In genomic region chr5:673837-674629, GRCh38 we compare ENCODE assay signal across 15 cellular contexts. TPM values are rescaled to one million over a fixed set of nuclear protein-coding genes. Genes with fewer than 3 reads are reported as not detected.
DNase-seq lines count a peak whose midpoint lies in the region; ATAC-seq, FAIRE-seq and TF ChIP-seq lines count a peak whose summit lies in the region.
"Had no signal": no experiment of that assay in that cellular context is flagged by ENCODE, and none has a peak within 500 bp of the region (broad histone marks: within the 10 kb centered on the region; RNA-seq: fewer than 3 reads in every experiment).

No MANE protein-coding gene starts in this region.

- H3K4me3 Mint-ChIP-seq in memory B cell (no peak overlapping the region), immature natural killer cell (no peak overlapping the region)

- peaks cover 9% of the 10 kb centered on the region for H3K27me3 Mint-ChIP-seq in memory B cell
- H3K27me3 Mint-ChIP-seq in immature natural killer cell (ENCODE audit: low read depth in 3 of 3), result peaks cover 2 to 8% (median 5%) of the 10 kb centered on the region in 3 donors

- FAIRE-seq in GM19239 (lab: Jason Lieb, UNC), result no peak

- no peak for TF ChIP-seq EP300 in upper lobe of left lung (IDR thresholded peaks at IDR 0.05)

- 70% methylated on average over 24 of the region's 27 CpGs; no CpG with 5 or more reads in 1 of the 2 donors for WGBS in upper lobe of left lung, 2 donors

- DNase-seq in activated effector memory CD4-positive, alpha-beta T cell treated with anti-CD3 and anti-CD28 coated beads, Interleukin-2, amount 50 U/mL, for 16 hours, result peak; percentile 62
- no peak for DNase-seq in activated effector memory CD4-positive, alpha-beta T cell treated with Interleukin-2 at 50 U/mL for 16 hours
- DNase-seq in dorsolateral prefrontal cortex (peak in 5 of 10 donors; percentile 31 to 59 (median 46)), memory B cell (ENCODE audit: low spot score in 2 of 2) (no peak), upper lobe of left lung (peak; percentile 18 to 73), immature natural killer cell (no peak), GM19239 (ENCODE audit: insufficient read length, low spot score) (no peak)
- DNase-seq: esophagus squamous epithelium, HCEC 1CT, islet precursor cell, T1000 had no signal

- TF ChIP-seq POLR2A in upper lobe of left lung (IDR thresholded peaks at IDR 0.05), result no peak

- no peak for TF ChIP-seq CTCF in dorsolateral prefrontal cortex (IDR thresholded peaks at IDR 0.05 in 54 of 56, conservative IDR thresholded peaks at IDR 0.05 in 2 of 56; ENCODE audit: low read depth in 1 of 56, partially characterized antibody in 56 of 56)
- no peak for TF ChIP-seq CTCF in upper lobe of left lung (IDR thresholded peaks at IDR 0.05)

- H3K36me3 Mint-ChIP-seq in memory B cell (no peaks in the 10 kb centered on the region), immature natural killer cell (no peaks in the 10 kb centered on the region)

- intact Hi-C loops in dorsolateral prefrontal cortex (cut with DNase I), result loop anchor here (2.0 to 5.0 kb wide), 3 partner anchors 19 to 218 kb away; partner anchors contain the start of genes BRD9 (in 1 of the 2), TPPP (in 1 of the 2), TRIP13 (in 1 of the 2) and ZDHHC11B (in 1 of the 2)

- H3K27me3 ChIP-seq in dorsolateral prefrontal cortex, result peaks cover 0 to 6% (median 0%) of the 10 kb centered on the region in 45 donors
- no peaks in the 10 kb centered on the region for H3K27me3 ChIP-seq in upper lobe of left lung
- H3K27me3 ChIP-seq: esophagus squamous epithelium had no signal

- peaks cover 23 to 36% (median 32%) of the 10 kb centered on the region in 4 donors for H3K4me1 ChIP-seq in upper lobe of left lung

- no peaks in the 10 kb centered on the region for H3K36me3 ChIP-seq in upper lobe of left lung
- H3K36me3 ChIP-seq: breast epithelium, esophagus squamous epithelium, prostate gland had no signal

- ATAC-seq in memory B cell (ENCODE audit: low read depth) (no peak), upper lobe of left lung (ENCODE audit: low FRiP score in 2 of 2) (no peak), GM18909 (IDR thresholded peaks at IDR 0.05; ENCODE audit: poor library complexity, unreplicated experiment) (no peak)

- H3K9me3 ChIP-seq in upper lobe of left lung, result no peaks in the 10 kb centered on the region
- H3K9me3 ChIP-seq: breast epithelium, esophagus squamous epithelium, prostate gland had no signal

- H3K4me1 Mint-ChIP-seq in memory B cell (peaks cover 13% of the 10 kb centered on the region), immature natural killer cell (peaks cover 5 to 6% of the 10 kb centered on the region in 2 donors)

- H3K27ac Mint-ChIP-seq in memory B cell (peak overlapping the region; percentile 95), immature natural killer cell (no peak overlapping the region)

- H3K27ac ChIP-seq in dorsolateral prefrontal cortex (peak overlapping the region; percentile 60 to 100 (median 99)), upper lobe of left lung (no peak overlapping the region)
- H3K27ac ChIP-seq: breast epithelium, prostate gland had no signal

- peak overlapping the region in 31 of 59 donors; percentile 9 to 57 (median 32) for H3K4me3 ChIP-seq in dorsolateral prefrontal cortex
- H3K4me3 ChIP-seq in upper lobe of left lung, result no peak overlapping the region
- H3K4me3 ChIP-seq: prostate gland had no signal

- H3K9me3 Mint-ChIP-seq in memory B cell (no peaks in the 10 kb centered on the region), immature natural killer cell (no peaks in the 10 kb centered on the region)

RNA-seq across cellular contexts. Expression of gene TPPP, which starts 19.1 kb away (rescaled TPM):
- total RNA-seq in dorsolateral prefrontal cortex, result 100 to 1,000 TPM; 236 to 675 (median 361) TPM
- 10 to 100 TPM; 14.3 to 42.7 (median 19.1) TPM for total RNA-seq in upper lobe of left lung
- under 1 TPM in 2 of 3 donors, not detected in 1; 0.19 TPM for polyA plus RNA-seq in immature natural killer cell
- total RNA-seq: OCI-LY7 had no signal

Comparison
In these comparisons a context has a peak if more than half of its experiments do, and no peak if none do; other contexts are left out.
1. DNase-seq: peak in activated effector memory CD4-positive, alpha-beta T cell treated with anti-CD3 and anti-CD28 coated beads, Interleukin-2, amount 50 U/mL, for 16 hours (single experiment) and upper lobe of left lung (2 of 2); none in activated effector memory CD4-positive, alpha-beta T cell treated with Interleukin-2 at 50 U/mL for 16 hours (single experiment), memory B cell (0 of 2), immature natural killer cell (0 of 3) and GM19239 (single experiment).
2. H3K27ac ChIP-seq: peak in dorsolateral prefrontal cortex (59 of 59); none in upper lobe of left lung (0 of 4).
3. H3K4me3 ChIP-seq: peak in dorsolateral prefrontal cortex (31 of 59); none in upper lobe of left lung (0 of 4).
4. RNA of gene TPPP, which starts 19.1 kb away (total RNA-seq): 236 to 675 TPM in dorsolateral prefrontal cortex; 14.3 to 42.7 TPM in upper lobe of left lung; every median in the first group is over 4 times any median in the second.